9 cellular contexts compared by ENCODE assay signal in genomic region chr7:16982640-16983103, GRCh38.
DNase-seq lines count a peak whose midpoint lies in the region; ATAC-seq and TF ChIP-seq lines count a peak whose summit lies in the region.
"Had no signal": no experiment of that assay in that cellular context is flagged by ENCODE, and none has a peak within 500 bp of the region (broad histone marks: within the 10 kb centered on the region; RNA-seq: fewer than 3 reads in every experiment).

No MANE protein-coding gene starts in this region.

- no peak overlapping the region for H3K4me3 ChIP-seq in CD8-positive, alpha-beta T cell (ENCODE audit: low read depth, low read length)
- H3K4me3 ChIP-seq in gastroesophageal sphincter = no peak overlapping the region

- H3K36me3 ChIP-seq in CD8-positive, alpha-beta T cell (ENCODE audit: insufficient read depth, low read length) = no peaks in the 10 kb centered on the region
- H3K36me3 ChIP-seq in gastroesophageal sphincter = no peaks in the 10 kb centered on the region

- H3K27ac ChIP-seq in CD8-positive, alpha-beta T cell (ENCODE audit: low read depth, low read length) = no peak overlapping the region
- no peak overlapping the region for H3K27ac ChIP-seq in gastroesophageal sphincter

- H3K9me3 Mint-ChIP-seq in CD8-positive, alpha-beta T cell = no peaks in the 10 kb centered on the region
- no peaks in the 10 kb centered on the region for H3K9me3 Mint-ChIP-seq in activated T-cell treated with anti-CD3 and anti-CD28 coated beads, Interleukin-2, amount 50 U/mL, for 24 hours

- no peak overlapping the region for H3K4me3 Mint-ChIP-seq in CD8-positive, alpha-beta T cell
- H3K4me3 Mint-ChIP-seq in activated T-cell treated with anti-CD3 and anti-CD28 coated beads, Interleukin-2, amount 50 U/mL, for 24 hours = peak overlapping the region; percentile 33

- H3K4me1 ChIP-seq in CD8-positive, alpha-beta T cell (ENCODE audit: insufficient read depth, low read length) = no peaks in the 10 kb centered on the region
- peaks cover 0 to 16% (median 0%) of the 10 kb centered on the region in 3 donors for H3K4me1 ChIP-seq in gastroesophageal sphincter

- DNase-seq in CD8-positive, alpha-beta T cell = peak in 2 of 7 experiments; percentile 6 to 20
- DNase-seq in NCI-H2196 treated with DMSO at 0.1 percent for 48 hours (lab: John Stamatoyannopoulos, UW; ENCODE audit: unreplicated experiment) = peak; percentile 2
- DNase-seq in activated T-cell treated with anti-CD3 and anti-CD28 coated beads, Interleukin-2, amount 50 U/mL, for 24 hours = no peak
- DNase-seq in putamen (ENCODE audit: low spot score) = peak; percentile 52
- DNase-seq in ureter (ENCODE audit: low spot score) = no peak
- DNase-seq: right cardiac atrium had no signal

- H3K36me3 Mint-ChIP-seq in CD8-positive, alpha-beta T cell = no peaks in the 10 kb centered on the region
- H3K36me3 Mint-ChIP-seq in activated T-cell treated with anti-CD3 and anti-CD28 coated beads, Interleukin-2, amount 50 U/mL, for 24 hours (ENCODE audit: low read depth) = no peaks in the 10 kb centered on the region

- no peak for TF ChIP-seq POLR2A in gastroesophageal sphincter (IDR thresholded peaks at IDR 0.05)

- POLR2A ChIA-PET in CD8-positive, alpha-beta T cell (lab: Charles Lee) = interaction anchor here (0.6 kb wide), 1 partner anchor 791 kb away, joined by 3 read pairs; no protein-coding TSS in a partner anchor

- 8 to 9% methylated on average over 3 of the region's 3 CpGs for WGBS in gastroesophageal sphincter (ENCODE audit: low coverage in 1 of 2), 2 donors

- peaks cover 2% of the 10 kb centered on the region for H3K4me1 Mint-ChIP-seq in CD8-positive, alpha-beta T cell (ENCODE audit: low read depth)
- H3K4me1 Mint-ChIP-seq in activated T-cell treated with anti-CD3 and anti-CD28 coated beads, Interleukin-2, amount 50 U/mL, for 24 hours (ENCODE audit: low read depth) = peaks cover 2% of the 10 kb centered on the region

- peak; percentile 99 for TF ChIP-seq CTCF in CD8-positive, alpha-beta T cell (IDR thresholded peaks at IDR 0.05)
- TF ChIP-seq CTCF in gastroesophageal sphincter (IDR thresholded peaks at IDR 0.05) = peak; percentile 78 to 85 (median 82)

- CTCF ChIA-PET in CD8-positive, alpha-beta T cell (lab: Charles Lee) = interaction anchor here (0.6 to 3.0 kb wide), 26 partner anchors 10 to 698 kb away, joined by 3 to 20 read pairs (median 3); no protein-coding TSS in a partner anchor

- no peaks in the 10 kb centered on the region for H3K9me3 ChIP-seq in CD8-positive, alpha-beta T cell (ENCODE audit: low read length)
- no peaks in the 10 kb centered on the region for H3K9me3 ChIP-seq in gastroesophageal sphincter

- peaks cover 11% of the 10 kb centered on the region for H3K27me3 Mint-ChIP-seq in CD8-positive, alpha-beta T cell (ENCODE audit: low read depth)
- H3K27me3 Mint-ChIP-seq in activated T-cell treated with anti-CD3 and anti-CD28 coated beads, Interleukin-2, amount 50 U/mL, for 24 hours = peaks cover 18% of the 10 kb centered on the region

- no peak overlapping the region for H3K27ac Mint-ChIP-seq in CD8-positive, alpha-beta T cell
- no peak overlapping the region for H3K27ac Mint-ChIP-seq in activated T-cell treated with anti-CD3 and anti-CD28 coated beads, Interleukin-2, amount 50 U/mL, for 24 hours

- intact Hi-C loops in CD8-positive, alpha-beta T cell (cut with DNase I, micrococcal nuclease) = loop anchor here (1.0 to 10.0 kb wide), 7 partner anchors 318 to 1372 kb away; no protein-coding TSS in a partner anchor

- TF ChIP-seq EP300 in gastroesophageal sphincter (IDR thresholded peaks at IDR 0.05) = no peak

- no peaks in the 10 kb centered on the region for H3K27me3 ChIP-seq in CD8-positive, alpha-beta T cell (ENCODE audit: insufficient read depth, low read length)
- H3K27me3 ChIP-seq in gastroesophageal sphincter = no peaks in the 10 kb centered on the region

- ATAC-seq in CD8-positive, alpha-beta T cell = peak; percentile 69
- ATAC-seq in GM19452 (IDR thresholded peaks at IDR 0.05; ENCODE audit: unreplicated experiment) (peak; percentile 69), gastroesophageal sphincter (no peak), GM19395 (IDR thresholded peaks at IDR 0.05; ENCODE audit: unreplicated experiment) (no peak)

Comparison
In these comparisons a context has a peak if more than half of its experiments do, and no peak if none do; other contexts are left out.
1. ATAC-seq: peak in CD8-positive, alpha-beta T cell (single experiment) and GM19452 (single experiment); none in gastroesophageal sphincter (single experiment) and GM19395 (single experiment).
2. DNase-seq: peak in NCI-H2196 treated with DMSO at 0.1 percent for 48 hours (single experiment) and putamen (single experiment); none in activated T-cell treated with anti-CD3 and anti-CD28 coated beads, Interleukin-2, amount 50 U/mL, for 24 hours (single experiment) and ureter (single experiment).